In genomic region chr18:44839239-44839666, GRCh38 we compare ENCODE assay signal across 8 cellular contexts.
DNase-seq lines count a peak whose midpoint lies in the region; ATAC-seq and TF ChIP-seq lines count a peak whose summit lies in the region.

No MANE protein-coding gene starts in this region.

- H3K9me3 Mint-ChIP-seq in activated CD4-positive, alpha-beta T cell treated with anti-CD3 and anti-CD28 coated beads for 36 hours (ENCODE audit: low read depth), result no peaks in the 10 kb centered on the region
- no peaks in the 10 kb centered on the region for H3K9me3 Mint-ChIP-seq in chondrocyte (ENCODE audit: low read depth)
- no peaks in the 10 kb centered on the region for H3K9me3 Mint-ChIP-seq in stimulated activated effector memory CD8-positive, alpha-beta T cell treated with anti-CD3 and anti-CD28 coated beads, Interleukin-12 subunit alpha, Interleukin-12 subunit beta, amount 100 ng/mL, for 72 hours

- no peaks in the 10 kb centered on the region for H3K36me3 Mint-ChIP-seq in activated CD4-positive, alpha-beta T cell treated with anti-CD3 and anti-CD28 coated beads for 36 hours (ENCODE audit: low read depth)
- H3K36me3 Mint-ChIP-seq in chondrocyte (ENCODE audit: low read depth), result no peaks in the 10 kb centered on the region
- H3K36me3 Mint-ChIP-seq in stimulated activated effector memory CD8-positive, alpha-beta T cell treated with anti-CD3 and anti-CD28 coated beads, Interleukin-12 subunit alpha, Interleukin-12 subunit beta, amount 100 ng/mL, for 72 hours, result no peaks in the 10 kb centered on the region

- CTCF ChIA-PET in activated CD4-positive, alpha-beta T cell treated with anti-CD3 and anti-CD28 coated beads for 36 hours (lab: Charles Lee), result interaction anchor here (0.5 to 1.0 kb wide), 2 partner anchors 57 to 159 kb away, joined by 3 read pairs; partner anchors contain the start of gene SETBP1

- peak overlapping the region; percentile 30 for H3K27ac Mint-ChIP-seq in activated CD4-positive, alpha-beta T cell treated with anti-CD3 and anti-CD28 coated beads for 36 hours
- peak overlapping the region; percentile 71 for H3K27ac Mint-ChIP-seq in chondrocyte (ENCODE audit: unreplicated experiment)
- H3K27ac Mint-ChIP-seq in stimulated activated effector memory CD8-positive, alpha-beta T cell treated with anti-CD3 and anti-CD28 coated beads, Interleukin-12 subunit alpha, Interleukin-12 subunit beta, amount 100 ng/mL, for 72 hours, result peak overlapping the region; percentile 83

- H3K4me3 Mint-ChIP-seq in activated CD4-positive, alpha-beta T cell treated with anti-CD3 and anti-CD28 coated beads for 36 hours, result no peak overlapping the region
- H3K4me3 Mint-ChIP-seq in chondrocyte (ENCODE audit: unreplicated experiment), result no peak overlapping the region
- H3K4me3 Mint-ChIP-seq in stimulated activated effector memory CD8-positive, alpha-beta T cell treated with anti-CD3 and anti-CD28 coated beads, Interleukin-12 subunit alpha, Interleukin-12 subunit beta, amount 100 ng/mL, for 72 hours, result peak overlapping the region; percentile 39

- POLR2A ChIA-PET in activated CD4-positive, alpha-beta T cell treated with anti-CD3 and anti-CD28 coated beads for 36 hours (lab: Charles Lee), result no interaction called here

- H3K4me3 ChIP-seq in GM12864 (ENCODE audit: low read depth, low read length), result no peak overlapping the region

- H3K27me3 Mint-ChIP-seq in activated CD4-positive, alpha-beta T cell treated with anti-CD3 and anti-CD28 coated beads for 36 hours, result no peaks in the 10 kb centered on the region
- no peaks in the 10 kb centered on the region for H3K27me3 Mint-ChIP-seq in chondrocyte (ENCODE audit: low read depth)

- DNase-seq in GM12864 (ENCODE audit: low read depth), result peak; percentile 41
- DNase-seq in M059J (ENCODE audit: low read depth), result peak; percentile 73
- DNase-seq in activated CD4-positive, alpha-beta T cell treated with anti-CD3 and anti-CD28 coated beads for 36 hours, result peak; percentile 83
- no peak for DNase-seq in chondrocyte (ENCODE audit: low spot score)
- peak; percentile 65 for DNase-seq in mucosa of gallbladder (ENCODE audit: low spot score)
- peak; percentile 29 to 67 for DNase-seq in stimulated activated effector memory CD8-positive, alpha-beta T cell treated with anti-CD3 and anti-CD28 coated beads, Interleukin-12 subunit alpha, Interleukin-12 subunit beta, amount 100 ng/mL, for 72 hours (ENCODE audit: low spot score in 2 of 2)
- DNase-seq in NCI-H187 (lab: John Stamatoyannopoulos, UW), result no peak

- intact Hi-C loops in activated CD4-positive, alpha-beta T cell treated with anti-CD3 and anti-CD28 coated beads for 36 hours (cut with DNase I, micrococcal nuclease), result loop anchor here in 1 of 2 experiments (2.0 kb wide), 1 partner anchor 20 kb away; no protein-coding TSS in a partner anchor

- TF ChIP-seq CTCF in GM12864 (IDR thresholded peaks at IDR 0.05; ENCODE audit: low read depth, low read length, missing control alignments) (no peak), chondrocyte (IDR thresholded peaks at IDR 0.05) (no peak)

- peaks cover 10% of the 10 kb centered on the region for H3K4me1 Mint-ChIP-seq in activated CD4-positive, alpha-beta T cell treated with anti-CD3 and anti-CD28 coated beads for 36 hours
- peaks cover 51% of the 10 kb centered on the region for H3K4me1 Mint-ChIP-seq in chondrocyte (ENCODE audit: low read depth)
- peaks cover 64% of the 10 kb centered on the region for H3K4me1 Mint-ChIP-seq in stimulated activated effector memory CD8-positive, alpha-beta T cell treated with anti-CD3 and anti-CD28 coated beads, Interleukin-12 subunit alpha, Interleukin-12 subunit beta, amount 100 ng/mL, for 72 hours

- ATAC-seq in GM21723 (IDR thresholded peaks at IDR 0.05; ENCODE audit: unreplicated experiment), result peak; percentile 99
- ATAC-seq in activated CD4-positive, alpha-beta T cell treated with anti-CD3 and anti-CD28 coated beads for 36 hours, result peak; percentile 99
- ATAC-seq in stimulated activated effector memory CD8-positive, alpha-beta T cell treated with anti-CD3 and anti-CD28 coated beads, Interleukin-12 subunit alpha, Interleukin-12 subunit beta, amount 100 ng/mL, for 72 hours, result peak; percentile 97

Comparison
In these comparisons a context has a peak if more than half of its experiments do, and no peak if none do; other contexts are left out.
1. DNase-seq: peak in GM12864 (single experiment), M059J (single experiment), activated CD4-positive, alpha-beta T cell treated with anti-CD3 and anti-CD28 coated beads for 36 hours (single experiment), mucosa of gallbladder (single experiment) and stimulated activated effector memory CD8-positive, alpha-beta T cell treated with anti-CD3 and anti-CD28 coated beads, Interleukin-12 subunit alpha, Interleukin-12 subunit beta, amount 100 ng/mL, for 72 hours (2 of 2); none in chondrocyte (single experiment) and NCI-H187 (0 of 2).
2. H3K27ac Mint-ChIP-seq: peak in every context shown above with its lines; median percentile 83 in stimulated activated effector memory CD8-positive, alpha-beta T cell treated with anti-CD3 and anti-CD28 coated beads, Interleukin-12 subunit alpha, Interleukin-12 subunit beta, amount 100 ng/mL, for 72 hours; 71 in chondrocyte; 30 in activated CD4-positive, alpha-beta T cell treated with anti-CD3 and anti-CD28 coated beads for 36 hours.
3. Peak in every context shown above with its lines, with median percentiles within 50 percentile points of each other: ATAC-seq.